8 cellular contexts compared by ENCODE assay signal in the genomic region with DNA sequence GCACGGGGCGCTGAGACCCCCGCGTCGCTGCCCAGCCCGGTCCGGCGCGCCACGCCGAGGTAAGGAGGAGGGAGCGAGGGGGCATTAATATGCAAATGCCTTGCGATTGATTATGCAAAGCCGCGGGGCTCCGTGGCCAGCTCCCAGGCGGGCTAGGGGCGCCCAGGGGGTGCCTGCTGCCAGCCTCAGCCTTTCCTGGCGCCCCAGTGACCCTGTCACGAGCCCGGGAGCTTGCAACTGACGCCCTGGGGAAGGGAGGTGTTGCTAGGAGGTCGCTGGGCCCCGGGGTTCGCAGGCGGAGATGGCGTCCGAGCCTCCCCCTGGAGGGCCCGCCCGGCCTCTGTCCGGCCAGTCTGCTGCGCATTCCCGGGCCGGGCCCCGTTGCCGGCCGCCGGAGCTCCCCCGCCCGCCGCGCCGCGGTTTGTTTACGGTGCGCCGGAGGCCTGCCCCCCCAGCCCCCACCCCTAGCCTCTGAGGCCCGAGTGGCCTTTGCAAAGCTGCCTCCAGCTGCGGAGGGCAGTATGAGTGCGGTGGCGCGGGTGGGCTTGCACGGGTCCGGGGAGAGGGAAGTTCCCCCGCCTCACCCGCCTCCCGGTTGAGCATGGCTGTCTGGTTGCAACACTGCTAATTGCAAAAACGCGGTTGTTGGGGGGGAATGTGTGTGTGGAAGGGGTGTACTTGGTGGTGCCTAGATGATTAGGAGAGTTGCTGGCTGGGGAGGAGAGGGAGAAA. TPM values are rescaled to one million over a fixed set of nuclear protein-coding genes. Genes with fewer than 3 reads are reported as not detected.
DNase-seq lines count a peak whose midpoint lies in the region; ATAC-seq and TF ChIP-seq lines count a peak whose summit lies in the region.

No MANE protein-coding gene starts in this region.

- TF ChIP-seq POLR2A in upper lobe of left lung (IDR thresholded peaks at IDR 0.05), result peak in 2 of 4 donors; percentile 62 to 75

- TF ChIP-seq EP300 in upper lobe of left lung (IDR thresholded peaks at IDR 0.05), result no peak

- TF ChIP-seq CTCF in upper lobe of left lung (IDR thresholded peaks at IDR 0.05), result peak in 1 of 6 experiments; percentile 36

- H3K27ac ChIP-seq in ectodermal cell (ENCODE audit: insufficient read depth, low read depth, low read length, poor library complexity, severe bottlenecking) (peak overlapping the region; percentile 36), mesodermal cell (ENCODE audit: low read depth, low read length, severe bottlenecking) (peak overlapping the region; percentile 29), upper lobe of left lung (peak overlapping the region; percentile 95 to 97 (median 96))

- no peaks in the 10 kb centered on the region for H3K36me3 Mint-ChIP-seq in activated T-cell treated with anti-CD3 and anti-CD28 coated beads, Interleukin-2, amount 50 U/mL, for 24 hours (ENCODE audit: low read depth)
- H3K36me3 Mint-ChIP-seq in T-cell, result no peaks in the 10 kb centered on the region

- CTCF ChIA-PET in T-cell (lab: Charles Lee), result interaction anchor here (0.5 to 3.7 kb wide), 5 partner anchors 9 to 50 kb away, joined by 3 to 15 read pairs (median 4); a partner anchor contains a TSS

- H3K9me3 Mint-ChIP-seq in activated T-cell treated with anti-CD3 and anti-CD28 coated beads, Interleukin-2, amount 50 U/mL, for 24 hours, result no peaks in the 10 kb centered on the region
- H3K9me3 Mint-ChIP-seq in T-cell, result no peaks in the 10 kb centered on the region

- DNase-seq in activated T-cell treated with anti-CD3 and anti-CD28 coated beads, Interleukin-2, amount 50 U/mL, for 24 hours, result peak; percentile 58
- DNase-seq in activated T-cell treated with anti-CD3 and anti-CD28 coated beads, Interleukin-2, amount 50 U/mL, for 1 hour, result no peak
- peak in 19 of 34 experiments; percentile 16 to 46 (median 30) for DNase-seq in T-cell
- DNase-seq in upper lobe of left lung, result peak; percentile 72 to 91
- DNase-seq in H4 (ENCODE audit: low spot score), result no peak

- peaks cover 51% of the 10 kb centered on the region for H3K4me1 Mint-ChIP-seq in activated T-cell treated with anti-CD3 and anti-CD28 coated beads, Interleukin-2, amount 50 U/mL, for 24 hours (ENCODE audit: low read depth)
- H3K4me1 Mint-ChIP-seq in T-cell, result peaks cover 52 to 56% (median 55%) of the 10 kb centered on the region in 3 donors

- H3K36me3 ChIP-seq in ectodermal cell (ENCODE audit: control insufficient read depth, insufficient read depth, low read length) (no peaks in the 10 kb centered on the region), mesodermal cell (ENCODE audit: control insufficient read depth, insufficient read depth, low read length) (no peaks in the 10 kb centered on the region), upper lobe of left lung (no peaks in the 10 kb centered on the region)

- H3K27me3 ChIP-seq in ectodermal cell (ENCODE audit: control insufficient read depth, insufficient read depth, low read length, poor library complexity, severe bottlenecking) (peaks cover 4% of the 10 kb centered on the region), upper lobe of left lung (no peaks in the 10 kb centered on the region)

- H3K27me3 Mint-ChIP-seq in activated T-cell treated with anti-CD3 and anti-CD28 coated beads, Interleukin-2, amount 50 U/mL, for 24 hours, result no peaks in the 10 kb centered on the region
- H3K27me3 Mint-ChIP-seq in T-cell, result no peaks in the 10 kb centered on the region

- H3K9me3 ChIP-seq in ectodermal cell (ENCODE audit: control insufficient read depth, low read length) (no peaks in the 10 kb centered on the region), mesodermal cell (ENCODE audit: control insufficient read depth, low read length) (no peaks in the 10 kb centered on the region), upper lobe of left lung (no peaks in the 10 kb centered on the region)

- peak overlapping the region; percentile 75 for H3K27ac Mint-ChIP-seq in activated T-cell treated with anti-CD3 and anti-CD28 coated beads, Interleukin-2, amount 50 U/mL, for 24 hours
- peak overlapping the region; percentile 89 to 96 for H3K27ac Mint-ChIP-seq in T-cell

- POLR2A ChIA-PET in T-cell (lab: Charles Lee), result interaction anchor here (0.5 to 0.7 kb wide), 3 partner anchors 9 to 299 kb away, joined by 3 read pairs; a partner anchor contains a TSS

- H3K4me1 ChIP-seq in ectodermal cell (ENCODE audit: control insufficient read depth, insufficient read depth, low read length) (peaks cover 45% of the 10 kb centered on the region), mesodermal cell (ENCODE audit: control insufficient read depth, insufficient read depth, low read length, poor library complexity, severe bottlenecking) (peaks cover 18% of the 10 kb centered on the region), upper lobe of left lung (peaks cover 38 to 64% (median 51%) of the 10 kb centered on the region in 4 donors)

- WGBS in ectodermal cell, 2 experiments, result 0% methylated on average over 59 of the region's 59 CpGs
- WGBS in mesodermal cell (ENCODE audit: insufficient coverage in 2 of 2), 2 experiments, result 0% methylated on average over 41 to 50 of the region's 59 CpGs
- 0 to 1% methylated on average over 7 to 30 of the region's 59 CpGs for WGBS in upper lobe of left lung, 2 donors

- ATAC-seq in HG03439 (IDR thresholded peaks at IDR 0.05; ENCODE audit: unreplicated experiment) (peak; percentile 63), T-cell (replicated peaks in 1 of 4) (peak; percentile 25 to 48 (median 40)), upper lobe of left lung (ENCODE audit: low FRiP score in 2 of 2) (peak; percentile 43 to 65)

- peak overlapping the region; percentile 85 for H3K4me3 Mint-ChIP-seq in activated T-cell treated with anti-CD3 and anti-CD28 coated beads, Interleukin-2, amount 50 U/mL, for 24 hours
- H3K4me3 Mint-ChIP-seq in T-cell, result peak overlapping the region; percentile 87 to 91 (median 91)

- H3K4me3 ChIP-seq in ectodermal cell (ENCODE audit: insufficient read depth, low read depth, low read length), result peak overlapping the region; percentile 90
- H3K4me3 ChIP-seq in mesodermal cell (ENCODE audit: extremely low read depth, insufficient read depth, low read length, poor library complexity, severe bottlenecking), result peak overlapping the region; percentile 83
- peak overlapping the region; percentile 96 to 100 (median 98) for H3K4me3 ChIP-seq in upper lobe of left lung

RNA-seq across cellular contexts. Expression of a gene that starts 0.4 kb away (rescaled TPM):
- total RNA-seq in T-cell (10 to 100 TPM; 30.4 to 54.0 (median 48.9) TPM), upper lobe of left lung (10 to 100 TPM; 31.0 to 55.3 (median 49.9) TPM)
- polyA plus RNA-seq in ectodermal cell (2013, experiment 1 of 4), result 21.2 TPM
- 21.8 TPM for polyA plus RNA-seq in ectodermal cell (2013, experiment 2 of 4)
- 19.3 TPM for polyA plus RNA-seq in ectodermal cell (2013, experiment 3 of 4)
- 22.5 TPM for polyA plus RNA-seq in ectodermal cell (2013, experiment 4 of 4)
- polyA plus RNA-seq in mesodermal cell (2013, experiment 1 of 2), result 20.7 TPM
- polyA plus RNA-seq in mesodermal cell (2013, experiment 2 of 2), result 21.5 TPM
- total RNA-seq in H4 (2014; rRNA removed; shearing (Covaris generic)), result 13.6 and 16.6 TPM in 2 replicates

RNA-seq across cellular contexts. Expression of a gene that starts 9.0 kb away (rescaled TPM):
- 100 to 1,000 TPM in 1 of 5 donors, 10 to 100 TPM in 4; 75.9 to 104 (median 87.0) TPM for total RNA-seq in T-cell
- 127 TPM for polyA plus RNA-seq in ectodermal cell (2013, experiment 1 of 4)
- polyA plus RNA-seq in ectodermal cell (2013, experiment 2 of 4), result 128 TPM
- polyA plus RNA-seq in ectodermal cell (2013, experiment 3 of 4), result 95.1 TPM
- polyA plus RNA-seq in ectodermal cell (2013, experiment 4 of 4), result 116 TPM
- polyA plus RNA-seq in mesodermal cell (2013, experiment 1 of 2), result 73.9 TPM
- polyA plus RNA-seq in mesodermal cell (2013, experiment 2 of 2), result 73.6 TPM
- total RNA-seq in upper lobe of left lung, result 100 to 1,000 TPM in 1 of 6 donors, 10 to 100 TPM in 5; 36.5 to 157 (median 71.0) TPM
- total RNA-seq in H4 (2014; rRNA removed; shearing (Covaris generic)), result 33.9 and 44.5 TPM in 2 replicates

RNA-seq across cellular contexts. Expression of a gene that starts 37.2 kb away (rescaled TPM):
- total RNA-seq in T-cell (10 to 100 TPM; 11.5 to 33.6 (median 21.9) TPM), upper lobe of left lung (10 to 100 TPM in 5 of 6 donors, 1 to 10 TPM in 1; 3.8 to 24.7 (median 15.8) TPM)
- polyA plus RNA-seq in ectodermal cell (2013, experiment 1 of 4), result 4.5 TPM
- 3.7 TPM for polyA plus RNA-seq in ectodermal cell (2013, experiment 2 of 4)
- 3.8 TPM for polyA plus RNA-seq in ectodermal cell (2013, experiment 3 of 4)
- 4.9 TPM for polyA plus RNA-seq in ectodermal cell (2013, experiment 4 of 4)
- 8.1 TPM for polyA plus RNA-seq in mesodermal cell (2013, experiment 1 of 2)
- polyA plus RNA-seq in mesodermal cell (2013, experiment 2 of 2), result 6.0 TPM
- 0.39 and 2.2 TPM in 2 replicates for total RNA-seq in H4 (2014; rRNA removed; shearing (Covaris generic))

RNA-seq across cellular contexts. Expression of a gene that starts 48.0 kb away (rescaled TPM):
- total RNA-seq in T-cell, result not detected
- polyA plus RNA-seq in ectodermal cell (2013, experiment 1 of 4), result not detected
- not detected for polyA plus RNA-seq in ectodermal cell (2013, experiment 2 of 4)
- polyA plus RNA-seq in ectodermal cell (2013, experiment 3 of 4), result not detected
- not detected for polyA plus RNA-seq in ectodermal cell (2013, experiment 4 of 4)
- not detected for polyA plus RNA-seq in mesodermal cell (2013, experiment 1 of 2)
- not detected for polyA plus RNA-seq in mesodermal cell (2013, experiment 2 of 2)
- total RNA-seq in upper lobe of left lung, result 10 to 100 TPM in 1 of 6 donors, 1 to 10 TPM in 5; 1.6 to 14.4 (median 2.7) TPM
- total RNA-seq in H4 (2014; rRNA removed; shearing (Covaris generic)), result not detected in 2 replicates

RNA-seq across cellular contexts. Expression of a gene that starts 58.6 kb away (rescaled TPM):
- total RNA-seq in T-cell (100 to 1,000 TPM; 106 to 136 (median 115) TPM), upper lobe of left lung (100 to 1,000 TPM in 3 of 6 donors, 10 to 100 TPM in 3; 57.6 to 240 (median 97.0) TPM)
- 173 TPM for polyA plus RNA-seq in ectodermal cell (2013, experiment 1 of 4)
- polyA plus RNA-seq in ectodermal cell (2013, experiment 2 of 4), result 164 TPM
- 142 TPM for polyA plus RNA-seq in ectodermal cell (2013, experiment 3 of 4)
- polyA plus RNA-seq in ectodermal cell (2013, experiment 4 of 4), result 162 TPM
- 81.0 TPM for polyA plus RNA-seq in mesodermal cell (2013, experiment 1 of 2)
- 79.8 TPM for polyA plus RNA-seq in mesodermal cell (2013, experiment 2 of 2)
- 38.4 and 39.1 TPM in 2 replicates for total RNA-seq in H4 (2014; rRNA removed; shearing (Covaris generic))

Comparison
In these comparisons a context has a peak if more than half of its experiments do, and no peak if none do; other contexts are left out.
1. DNase-seq: peak in activated T-cell treated with anti-CD3 and anti-CD28 coated beads, Interleukin-2, amount 50 U/mL, for 24 hours (single experiment), T-cell (19 of 34) and upper lobe of left lung (2 of 2); none in activated T-cell treated with anti-CD3 and anti-CD28 coated beads, Interleukin-2, amount 50 U/mL, for 1 hour (single experiment) and H4 (single experiment).
2. H3K27ac ChIP-seq: peak in every context shown above with its lines; median percentile 96 in upper lobe of left lung; 36 in ectodermal cell; 29 in mesodermal cell.
3. Peak in every context shown above with its lines, with median percentiles within 50 percentile points of each other: ATAC-seq and H3K4me3 ChIP-seq.